ENCODE assay signal across 16 cellular contexts in the genomic region with DNA sequence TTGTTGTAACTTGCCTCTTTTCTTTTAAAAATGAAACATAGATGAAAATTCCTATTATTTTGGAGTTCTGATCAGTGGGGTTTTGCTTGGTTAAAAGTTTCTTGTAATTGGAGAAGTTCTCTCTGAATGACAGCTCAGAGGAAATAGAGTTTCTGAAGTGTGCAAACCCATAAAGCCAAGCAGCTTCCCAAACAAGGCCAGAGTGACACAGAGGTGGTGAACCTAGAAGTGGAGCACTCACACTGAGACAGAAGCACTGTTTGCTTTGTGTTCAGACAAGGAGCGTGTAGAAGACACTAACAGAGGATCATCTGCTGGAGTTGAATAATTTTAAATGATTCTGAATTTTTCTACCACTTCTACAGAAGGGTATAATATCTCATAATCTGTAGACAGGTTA. TPM values are rescaled to one million over a fixed set of nuclear protein-coding genes. Genes with fewer than 3 reads are reported as not detected.
DNase-seq lines count a peak whose midpoint lies in the region; ATAC-seq, FAIRE-seq and TF ChIP-seq lines count a peak whose summit lies in the region.
"Had no signal": no experiment of that assay in that cellular context is flagged by ENCODE, and none has a peak within 500 bp of the region (broad histone marks: within the 10 kb centered on the region; RNA-seq: fewer than 3 reads in every experiment).

No MANE protein-coding gene starts in this region.

- TF ChIP-seq CTCF in NB4 (IDR thresholded peaks at IDR 0.05; ENCODE audit: low read depth, low read length) (no peak), H1 (IDR thresholded peaks at IDR 0.05; ENCODE audit: control extremely low read depth in 1 of 3, insufficient read depth in 1 of 3, low read depth in 1 of 3, low read length in 3 of 3) (no peak), uterus (IDR thresholded peaks at IDR 0.05) (no peak)

- H4K8ac ChIP-seq in H1 (ENCODE audit: extremely low read depth, insufficient read depth, low read length) = no peak overlapping the region

- H3K23ac ChIP-seq in H1 (ENCODE audit: insufficient read length) = no peak overlapping the region

- H3K56ac ChIP-seq in H1 (replicated peaks; ENCODE audit: insufficient read length, low read depth, low read length) = no peak overlapping the region

- H3K14ac ChIP-seq in H1 (ENCODE audit: insufficient read length) = no peak overlapping the region

- POLR2A ChIA-PET in H1 (lab: Charles Lee; ENCODE audit: partially characterized antibody) = no interaction called here

- TF ChIP-seq EP300 in H1 (IDR thresholded peaks at IDR 0.05; ENCODE audit: borderline replicate concordance in 1 of 2, low read depth in 2 of 2, low read length in 2 of 2) = no peak

- no peak for FAIRE-seq in H1 (lab: Jason Lieb, UNC)

- H3K18ac ChIP-seq in H1 (ENCODE audit: extremely low read depth, low read length) = no peak overlapping the region

- peak overlapping the region; percentile 23 to 74 (median 53) for H3K4me2 ChIP-seq in BLaER1 treated with 17β-estradiol and CSF1 and Interleukin-3, amounts not matched to agents 10 nM and 100 nM
- H3K4me2 ChIP-seq in H1 (ENCODE audit: insufficient read depth in 1 of 2, low read depth in 2 of 2, low read length in 2 of 2) = no peak overlapping the region

- H3K4me1 ChIP-seq in BLaER1 treated with 17β-estradiol and CSF1 and Interleukin-3, amounts not matched to agents 10 nM and 100 nM = peaks cover 32 to 58% (median 45%) of the 10 kb centered on the region in 10 experiments
- H3K4me1 ChIP-seq in H1 (replicated peaks in 1 of 4; ENCODE audit: control insufficient read depth in 3 of 4, insufficient read depth in 4 of 4, low read length in 3 of 4) (peaks cover 6 to 12% (median 8%) of the 10 kb centered on the region in 4 experiments; a peak in 5 of 7 replicates), uterus (no peaks in the 10 kb centered on the region)
- H3K4me1 ChIP-seq: upper lobe of left lung had no signal

- no peak overlapping the region for H3K9ac ChIP-seq in BLaER1 treated with 17β-estradiol and CSF1 and Interleukin-3, amounts not matched to agents 10 nM and 100 nM
- no peak overlapping the region for H3K9ac ChIP-seq in H1 (replicated peaks in 1 of 4; ENCODE audit: extremely low read depth in 1 of 4, low read depth in 3 of 4, low read length in 3 of 4)
- H3K9ac ChIP-seq: neural progenitor cell had no signal

- H3K27me3 ChIP-seq in BLaER1 treated with 17β-estradiol and CSF1 and Interleukin-3, amounts not matched to agents 10 nM and 100 nM = no peaks in the 10 kb centered on the region
- H3K27me3 ChIP-seq in H1 (replicated peaks in 1 of 4; ENCODE audit: control insufficient read depth in 3 of 4, extremely low read depth in 1 of 4, insufficient read depth in 3 of 4, low read length in 3 of 4) (no peaks in the 10 kb centered on the region; a peak in 1 of 7 replicates), uterus (no peaks in the 10 kb centered on the region)
- H3K27me3 ChIP-seq: neural progenitor cell, upper lobe of left lung had no signal

- no peak overlapping the region for H4K5ac ChIP-seq in H1 (ENCODE audit: insufficient read length, low read depth, low read length)

- DNase-seq in NB4 (ENCODE audit: low read depth) (peak; percentile 72), H1 (ENCODE audit: low read depth in 1 of 2, low spot score in 2 of 2) (no peak), uterus (no peak)
- DNase-seq: activated CD4-positive, alpha-beta T cell treated with anti-CD3 and anti-CD28 coated beads, Interleukin-2, amount 10 ng/mL, durations not matched to agents 24 days and 14 days; activated T-cell treated with anti-CD3 and anti-CD28 coated beads, Interleukin-2, amount 50 U/mL, for 24 hours; NCI-H2029; NCI-H524 treated with DMSO at 0.1 percent for 48 hours; RPMI8226; stimulated activated CD4-positive, alpha-beta T cell treated with anti-CD3 and anti-CD28 coated beads, Interleukin-4, amount 100 ng/mL, for 1 hour; upper lobe of left lung had no signal

- H2BK5ac ChIP-seq in H1 (ENCODE audit: low read depth, low read length) = no peak overlapping the region

- no peak overlapping the region for H3K4me3 ChIP-seq in BLaER1 treated with 17β-estradiol and CSF1 and Interleukin-3, amounts not matched to agents 10 nM and 100 nM
- H3K4me3 ChIP-seq in NB4 (ENCODE audit: low read depth, low read length) (no peak overlapping the region), H1 (ENCODE audit: extremely low read depth in 1 of 4, insufficient read depth in 2 of 4, low read depth in 3 of 4, low read length in 4 of 4) (no peak overlapping the region), uterus (no peak overlapping the region)
- H3K4me3 ChIP-seq: neural progenitor cell, upper lobe of left lung had no signal

- no peaks in the 10 kb centered on the region for H3K23me2 ChIP-seq in H1 (ENCODE audit: low read depth, low read length)

- peaks cover 0 to 19% (median 14%) of the 10 kb centered on the region in 11 experiments; a peak in 18 of 22 replicates for H3K9me3 ChIP-seq in BLaER1 treated with 17β-estradiol and CSF1 and Interleukin-3, amounts not matched to agents 10 nM and 100 nM (replicated peaks in 1 of 11)
- H3K9me3 ChIP-seq in H1 (ENCODE audit: insufficient read depth in 2 of 2, low read depth in 1 of 2, low read length in 1 of 2) (no peaks in the 10 kb centered on the region), uterus (no peaks in the 10 kb centered on the region)
- H3K9me3 ChIP-seq: upper lobe of left lung had no signal

- H3K4ac ChIP-seq in H1 (replicated peaks; ENCODE audit: insufficient read length, low read depth, low read length) = no peak overlapping the region

- WGBS in H1 (ENCODE audit: extremely low coverage in 1 of 2, insufficient coverage in 1 of 2, insufficient read length in 1 of 2, insufficient replicate concordance in 2 of 2, low coverage in 1 of 2, low lambda C conversion rate in 2 of 2, missing lambda C conversion rate in 1 of 2), 2 experiments = 89% methylated on average over 1 of the region's 1 CpG; no CpG with 5 or more reads in 1 of the 2 experiments

- H3K27ac ChIP-seq in BLaER1 treated with 17β-estradiol and CSF1 and Interleukin-3, amounts not matched to agents 10 nM and 100 nM = no peak overlapping the region
- H3K27ac ChIP-seq in H1 (ENCODE audit: low read depth, low read length) (no peak overlapping the region), uterus (no peak overlapping the region)
- H3K27ac ChIP-seq: neural progenitor cell, upper lobe of left lung had no signal

- no peaks in the 10 kb centered on the region for H3K79me2 ChIP-seq in H1 (ENCODE audit: control insufficient read depth in 1 of 2, insufficient read depth in 2 of 2, low read length in 2 of 2)

- TF ChIP-seq RAD21 in H1 (IDR thresholded peaks at IDR 0.05 in 1 of 2, conservative IDR thresholded peaks at IDR 0.05 in 1 of 2; ENCODE audit: low read depth in 2 of 2, low read length in 2 of 2) = no peak

- TF ChIP-seq POLR2A in NB4 (IDR thresholded peaks at IDR 0.05; ENCODE audit: extremely low read depth, insufficient read length) = no peak
- TF ChIP-seq POLR2A in H1 (IDR thresholded peaks at IDR 0.05; ENCODE audit: control extremely low read depth in 1 of 2, low read depth in 2 of 2, low read length in 2 of 2) = no peak
- no peak for TF ChIP-seq POLR2A in uterus (IDR thresholded peaks at IDR 0.05)

- 0 out of 2 replicates have a peak overlapping the region, but pooled peaks have one; percentile 32 for H2BK12ac ChIP-seq in H1 (ENCODE audit: low read depth, low read length)

- H3K79me1 ChIP-seq in H1 (ENCODE audit: low read depth, low read length) = no peaks in the 10 kb centered on the region

- H4K20me1 ChIP-seq in BLaER1 treated with 17β-estradiol and CSF1 and Interleukin-3, amounts not matched to agents 10 nM and 100 nM = no peaks in the 10 kb centered on the region
- no peaks in the 10 kb centered on the region for H4K20me1 ChIP-seq in H1 (replicated peaks in 1 of 2; ENCODE audit: control insufficient read depth in 1 of 2, insufficient read depth in 2 of 2, low read length in 2 of 2)

- no peak overlapping the region for H2BK120ac ChIP-seq in H1 (replicated peaks; ENCODE audit: low read depth, low read length)

- H2AK5ac ChIP-seq in H1 (ENCODE audit: low read depth, low read length) = no peak overlapping the region

- no peak overlapping the region for H2BK20ac ChIP-seq in H1 (ENCODE audit: low read length)

- 0 out of 22 replicates have a peak, but pooled peaks cover 0 to 3% (median 0%) of the 10 kb centered on the region in 11 experiments for H3K36me3 ChIP-seq in BLaER1 treated with 17β-estradiol and CSF1 and Interleukin-3, amounts not matched to agents 10 nM and 100 nM
- H3K36me3 ChIP-seq in H1 (ENCODE audit: control insufficient read depth in 2 of 4, insufficient read depth in 4 of 4, low read length in 3 of 4) (no peaks in the 10 kb centered on the region), uterus (no peaks in the 10 kb centered on the region)
- H3K36me3 ChIP-seq: neural progenitor cell, upper lobe of left lung had no signal

- H2BK15ac ChIP-seq in H1 (ENCODE audit: low read length) = no peak overlapping the region

- no peak overlapping the region for H4K91ac ChIP-seq in H1 (replicated peaks; ENCODE audit: insufficient read length, low read length)

- intact Hi-C loops in uterus (cut with DNase I; ENCODE audit: low total_unique reads) = no loop called here

- H2AFZ ChIP-seq in H1 (ENCODE audit: low read length) = no peak overlapping the region
- H2AFZ ChIP-seq: neural progenitor cell had no signal

- ATAC-seq in GM18868 (IDR thresholded peaks at IDR 0.05; ENCODE audit: unreplicated experiment) = peak; percentile 61
- ATAC-seq in GM21381 (IDR thresholded peaks at IDR 0.05; ENCODE audit: unreplicated experiment) = no peak
- no peak for ATAC-seq in GM21737 (IDR thresholded peaks at IDR 0.05; ENCODE audit: unreplicated experiment)
- ATAC-seq in GM21717 (IDR thresholded peaks at IDR 0.05; ENCODE audit: unreplicated experiment) = no peak

- CTCF ChIA-PET in H1 (lab: Charles Lee; ENCODE audit: partially characterized antibody) = interaction anchor here (0.7 to 7.7 kb wide), 4 partner anchors 23 to 60 kb away, joined by 3 to 51 read pairs (median 3); no protein-coding TSS in a partner anchor

RNA-seq across cellular contexts. Expression of a gene that starts 49.2 kb away (rescaled TPM):
- 1.1 TPM in 2 replicates for total RNA-seq in H1 (2021; fragmentation: NEBNext Ultra II Directional; extraction: Animal tissue kit (Norgen Biotek cat#: 25700))
- 1.1 and 1.5 TPM in 2 replicates for polyA plus RNA-seq in H1 (2011; rRNA removed)
- 1.5 TPM for polyA plus RNA-seq in H1 (2011; cell fraction: cytosol; rRNA removed)
- 0.66 TPM for polyA plus RNA-seq in H1 (2011; cell fraction: nucleus; rRNA removed)
- 0.59 to 1.1 TPM (median 0.66 TPM) in 4 replicates for polyA plus RNA-seq in H1 (2012, experiment 1 of 2)
- 0.07 TPM for polyA plus RNA-seq in H1 (2012, experiment 2 of 2)
- 1.4 TPM for polyA plus RNA-seq in H1 (2013, experiment 1 of 2)
- 0.99 TPM for polyA plus RNA-seq in H1 (2013, experiment 2 of 2)
- 1.3 and 1.4 TPM in 2 replicates for polyA minus RNA-seq in H1 (2011; rRNA and poly(A)+ RNA removed)
- polyA minus RNA-seq in H1 (2011; cell fraction: cytosol; rRNA and poly(A)+ RNA removed) = 0.44 TPM
- polyA minus RNA-seq in H1 (2011; cell fraction: nucleus; rRNA and poly(A)+ RNA removed) = 1.3 TPM
- total RNA-seq in uterus = 1 to 10 TPM in 2 of 4 donors, under 1 TPM in 1, not detected in 1; 0.55 to 6.8 (median 1.5) TPM

RNA-seq across cellular contexts. Expression of a gene that starts 49.5 kb away (rescaled TPM):
- 4.4 and 4.9 TPM in 2 replicates for total RNA-seq in H1 (2021; fragmentation: NEBNext Ultra II Directional; extraction: Animal tissue kit (Norgen Biotek cat#: 25700))
- 7.3 and 10.6 TPM in 2 replicates for polyA plus RNA-seq in H1 (2011; rRNA removed)
- polyA plus RNA-seq in H1 (2011; cell fraction: cytosol; rRNA removed) = 4.6 TPM
- 7.6 TPM for polyA plus RNA-seq in H1 (2011; cell fraction: nucleus; rRNA removed)
- 1.8 to 2.4 TPM (median 2.0 TPM) in 4 replicates for polyA plus RNA-seq in H1 (2012, experiment 1 of 2)
- 0.18 TPM for polyA plus RNA-seq in H1 (2012, experiment 2 of 2)
- polyA plus RNA-seq in H1 (2013, experiment 1 of 2) = 2.3 TPM
- 3.2 TPM for polyA plus RNA-seq in H1 (2013, experiment 2 of 2)
- 36.3 and 44.3 TPM in 2 replicates for polyA minus RNA-seq in H1 (2011; rRNA and poly(A)+ RNA removed)
- 6.4 TPM for polyA minus RNA-seq in H1 (2011; cell fraction: cytosol; rRNA and poly(A)+ RNA removed)
- 25.6 TPM for polyA minus RNA-seq in H1 (2011; cell fraction: nucleus; rRNA and poly(A)+ RNA removed)
- total RNA-seq in uterus = 10 to 100 TPM; 11.3 to 25.9 (median 17.1) TPM

RNA-seq across cellular contexts. Expression of a gene that starts 52.8 kb away (rescaled TPM):
- not detected in 2 replicates for total RNA-seq in H1 (2021; fragmentation: NEBNext Ultra II Directional; extraction: Animal tissue kit (Norgen Biotek cat#: 25700))
- not detected in 2 replicates for polyA plus RNA-seq in H1 (2011; rRNA removed)
- polyA plus RNA-seq in H1 (2011; cell fraction: cytosol; rRNA removed) = not detected
- polyA plus RNA-seq in H1 (2011; cell fraction: nucleus; rRNA removed) = not detected
- not detected in 4 replicates for polyA plus RNA-seq in H1 (2012, experiment 1 of 2)
- not detected for polyA plus RNA-seq in H1 (2012, experiment 2 of 2)
- not detected for polyA plus RNA-seq in H1 (2013, experiment 1 of 2)
- not detected for polyA plus RNA-seq in H1 (2013, experiment 2 of 2)
- not detected in 2 replicates for polyA minus RNA-seq in H1 (2011; rRNA and poly(A)+ RNA removed)
- not detected for polyA minus RNA-seq in H1 (2011; cell fraction: cytosol; rRNA and poly(A)+ RNA removed)
- not detected for polyA minus RNA-seq in H1 (2011; cell fraction: nucleus; rRNA and poly(A)+ RNA removed)
- 1 to 10 TPM in 3 of 4 donors, under 1 TPM in 1; under 0.01 to 7.5 (median 3.4) TPM for total RNA-seq in uterus

Comparison
In these comparisons a context has a peak if more than half of its experiments do, and no peak if none do; other contexts are left out.
1. H3K4me2 ChIP-seq: peak in BLaER1 treated with 17β-estradiol and CSF1 and Interleukin-3, amounts not matched to agents 10 nM and 100 nM (11 of 11); none in H1 (0 of 2).